In genomic region chr4:168275836-168276235, GRCh38 we compare ENCODE assay signal across 18 cellular contexts. TPM values are rescaled to one million over a fixed set of nuclear protein-coding genes. Genes with fewer than 3 reads are reported as not detected.
A peak's percentile ranks its signal among the peaks of the same experiment; 100 is the strongest.
DNase-seq lines count a peak whose midpoint lies in the region; ATAC-seq, FAIRE-seq and TF ChIP-seq lines count a peak whose summit lies in the region.
"Had no signal": no experiment of that assay in that cellular context is flagged by ENCODE, and none has a peak within 500 bp of the region (broad histone marks: within the 10 kb centered on the region; RNA-seq: fewer than 3 reads in every experiment).

No MANE protein-coding gene starts in this region.

- BruUV-seq in IMR-90 (replicated peaks; lab: Mats Ljungman, UMichigan), result no TSS peak
- BruUV-seq in OCI-LY7 (replicated peaks; lab: Mats Ljungman, UMichigan), result no TSS peak

- no peak overlapping the region for H3K4ac ChIP-seq in IMR-90 (ENCODE audit: low read depth, low read length)

- DNase-seq in A549 (ENCODE audit: low read depth in 1 of 2, low spot score in 1 of 2) (no peak), IMR-90 (no peak), OCI-LY7 (ENCODE audit: low spot score) (no peak), NCI-H2107 treated with DMSO at 0.1 percent for 48 hours (lab: John Stamatoyannopoulos, UW; ENCODE audit: unreplicated experiment) (no peak)
- DNase-seq: 8988T; AML-193; Caco-2; Calu3; CD4-positive, alpha-beta T cell; CD8-positive, alpha-beta T cell; DMS79 treated with DMSO at 0.1 percent for 48 hours; GF-D8 had no signal

- H3K4me3 ChIP-seq in A549 (no peak overlapping the region), IMR-90 (ENCODE audit: insufficient read depth, low read depth, low read length) (no peak overlapping the region), OCI-LY7 (ENCODE audit: low read depth, low read length, poor library complexity, severe bottlenecking) (no peak overlapping the region)
- H3K4me3 ChIP-seq: BLaER1 treated with 17β-estradiol and CSF1 and Interleukin-3, amounts not matched to agents 10 nM and 100 nM had no signal

- no peak overlapping the region for H3K27ac ChIP-seq in A549
- H3K27ac ChIP-seq in IMR-90 (ENCODE audit: insufficient read depth, low read length), result no peak overlapping the region
- H3K27ac ChIP-seq in OCI-LY7 (ENCODE audit: low read depth, low read length, poor library complexity, severe bottlenecking), result no peak overlapping the region
- H3K27ac ChIP-seq: BLaER1 treated with 17β-estradiol and CSF1 and Interleukin-3, amounts not matched to agents 10 nM and 100 nM; C4-2B had no signal

- H3K9me1 ChIP-seq in IMR-90 (ENCODE audit: insufficient read depth, low read length), result no peaks in the 10 kb centered on the region

- H3K9me2 ChIP-seq in OCI-LY7 (ENCODE audit: insufficient read depth, low read length), result no peaks in the 10 kb centered on the region

- no peak overlapping the region for H2BK120ac ChIP-seq in IMR-90 (ENCODE audit: low read depth, low read length)

- POLR2A ChIA-PET in A549 (lab: Yijun Ruan, JAX), result no interaction called here
- POLR2A ChIA-PET in IMR-90 (lab: Charles Lee; ENCODE audit: unreplicated experiment), result no interaction called here
- POLR2A ChIA-PET in OCI-LY7 (lab: Charles Lee), result interaction anchor here (0.8 kb wide), 1 partner anchor 17 kb away, joined by 3 read pairs; no protein-coding TSS in a partner anchor

- H3K79me2 ChIP-seq in OCI-LY7 (ENCODE audit: insufficient read depth, low read depth, low read length), result no peaks in the 10 kb centered on the region

- no peak overlapping the region for H2BK20ac ChIP-seq in IMR-90 (ENCODE audit: low read depth, low read length)

- no peak for FAIRE-seq in A549 (lab: Jason Lieb, UNC)
- FAIRE-seq in islet of Langerhans (lab: Jason Lieb, UNC), result peak; percentile 17
- FAIRE-seq: D721Med, GM12891, GM19239 had no signal

- H3K9ac ChIP-seq in IMR-90 (ENCODE audit: low read depth, low read length), result no peak overlapping the region
- H3K9ac ChIP-seq: BLaER1 treated with 17β-estradiol and CSF1 and Interleukin-3, amounts not matched to agents 10 nM and 100 nM had no signal

- H3K23ac ChIP-seq in IMR-90 (ENCODE audit: low read depth, low read length), result no peak overlapping the region

- TF ChIP-seq CTCF in A549 (IDR thresholded peaks at IDR 0.05) (no peak), IMR-90 (conservative IDR thresholded peaks at IDR 0.05; ENCODE audit: low read depth, low read length) (no peak), OCI-LY7 (conservative IDR thresholded peaks at IDR 0.05; ENCODE audit: low read length) (no peak)

- no peak overlapping the region for H2AK9ac ChIP-seq in IMR-90 (replicated peaks; ENCODE audit: low read depth, low read length, poor library complexity)

- 73% methylated on average over 2 of the region's 2 CpGs for WGBS in A549 (ENCODE audit: missing lambda C conversion rate)
- no CpG with 5 or more reads among the region's 2 CpGs for WGBS in IMR-90 (ENCODE audit: extremely low coverage in 2 of 2, insufficient read length in 1 of 2), 2 experiments

- H4K8ac ChIP-seq in IMR-90 (ENCODE audit: low read depth in 2 of 2, low read length in 2 of 2), result no peak overlapping the region

- H2BK15ac ChIP-seq in IMR-90 (ENCODE audit: low read depth, low read length), result no peak overlapping the region

- H3K56ac ChIP-seq in IMR-90 (ENCODE audit: extremely low read depth, insufficient read depth, low read length), result no peak overlapping the region

- no peak overlapping the region for H3K14ac ChIP-seq in IMR-90 (replicated peaks; ENCODE audit: low read depth, low read length)

- TF ChIP-seq EP300 in A549 (IDR thresholded peaks at IDR 0.05), result no peak

- H3K79me1 ChIP-seq in IMR-90 (ENCODE audit: low read depth in 1 of 2, low read length in 2 of 2), result no peaks in the 10 kb centered on the region

- dilution Hi-C loops in IMR-90 (cut with HindIII; ENCODE audit: low sequenced_read_pairs, unreplicated experiment), result no loop called here

- H3K9me3 ChIP-seq in A549 (no peaks in the 10 kb centered on the region), IMR-90 (ENCODE audit: control insufficient read depth, insufficient read depth, low read length) (no peaks in the 10 kb centered on the region), OCI-LY7 (ENCODE audit: low read length) (no peaks in the 10 kb centered on the region)
- H3K9me3 ChIP-seq: BLaER1 treated with 17β-estradiol and CSF1 and Interleukin-3, amounts not matched to agents 10 nM and 100 nM; Caco-2 had no signal

- no peak overlapping the region for H3K18ac ChIP-seq in IMR-90 (ENCODE audit: low read depth, low read length)

- H4K20me1 ChIP-seq in IMR-90 (ENCODE audit: insufficient read depth, low read length) (no peaks in the 10 kb centered on the region), OCI-LY7 (ENCODE audit: insufficient read depth, low read length) (no peaks in the 10 kb centered on the region)
- H4K20me1 ChIP-seq: BLaER1 treated with 17β-estradiol and CSF1 and Interleukin-3, amounts not matched to agents 10 nM and 100 nM had no signal

- H2AFZ ChIP-seq in IMR-90 (replicated peaks; ENCODE audit: low read length, poor library complexity), result no peak overlapping the region
- H2AFZ ChIP-seq in OCI-LY7 (ENCODE audit: low read length), result no peak overlapping the region

- H3K36me3 ChIP-seq in IMR-90 (ENCODE audit: control insufficient read depth, insufficient read depth, low read length) (no peaks in the 10 kb centered on the region), OCI-LY7 (ENCODE audit: insufficient read depth, low read length) (no peaks in the 10 kb centered on the region)

- no peak overlapping the region for H2BK5ac ChIP-seq in IMR-90 (ENCODE audit: low read depth, low read length, poor library complexity, severe bottlenecking)

- H3K4me1 ChIP-seq in A549 (no peaks in the 10 kb centered on the region), IMR-90 (ENCODE audit: control insufficient read depth, insufficient read depth, low read length) (no peaks in the 10 kb centered on the region), OCI-LY7 (ENCODE audit: insufficient read depth, low read length, poor library complexity, severe bottlenecking) (no peaks in the 10 kb centered on the region)
- H3K4me1 ChIP-seq: Caco-2 had no signal

- H4K5ac ChIP-seq in IMR-90 (ENCODE audit: low read depth, low read length), result no peak overlapping the region

- in situ Hi-C loops in IMR-90 (cut with MboI; ENCODE audit: low sequenced_read_pairs), result no loop called here

- H3K27me3 ChIP-seq in IMR-90 (ENCODE audit: control insufficient read depth, insufficient read depth, low read length), result no peaks in the 10 kb centered on the region
- H3K27me3 ChIP-seq: BLaER1 treated with 17β-estradiol and CSF1 and Interleukin-3, amounts not matched to agents 10 nM and 100 nM had no signal

- H3K4me2 ChIP-seq in A549, result no peak overlapping the region
- no peak overlapping the region for H3K4me2 ChIP-seq in IMR-90 (ENCODE audit: low read depth, low read length)
- H3K4me2 ChIP-seq in OCI-LY7 (ENCODE audit: low read length), result no peak overlapping the region
- H3K4me2 ChIP-seq: BLaER1 treated with 17β-estradiol and CSF1 and Interleukin-3, amounts not matched to agents 10 nM and 100 nM had no signal

- intact Hi-C loops in IMR-90 (cut with micrococcal nuclease) (no loop called here), OCI-LY7 (cut with micrococcal nuclease; ENCODE audit: unreplicated experiment) (no loop called here)

- no peak overlapping the region for H4K91ac ChIP-seq in IMR-90 (ENCODE audit: insufficient read depth, low read depth, low read length)

- TF ChIP-seq POLR2A in A549 (IDR thresholded peaks at IDR 0.05; ENCODE audit: low read length) (no peak), IMR-90 (IDR thresholded peaks at IDR 0.05; ENCODE audit: low read depth, low read length) (no peak)

- CTCF ChIA-PET in A549 (lab: Yijun Ruan, JAX) (no interaction called here), IMR-90 (lab: Yijun Ruan, JAX) (interaction anchor here (0.6 kb wide), 1 partner anchor 275 kb away, joined by 5 read pairs; no protein-coding TSS in a partner anchor), OCI-LY7 (lab: Charles Lee; ENCODE audit: unreplicated experiment) (no interaction called here)

- ATAC-seq in A549 (no peak), IMR-90 (ENCODE audit: low read depth) (no peak)
- ATAC-seq: CD8-positive, alpha-beta T cell had no signal

- no peak overlapping the region for H2AK5ac ChIP-seq in IMR-90 (ENCODE audit: low read depth, low read length)

- TF ChIP-seq RAD21 in A549 (conservative IDR thresholded peaks at IDR 0.05 in 1 of 2, IDR thresholded peaks at IDR 0.05 in 1 of 2) (no peak), IMR-90 (IDR thresholded peaks at IDR 0.05; ENCODE audit: low read length) (no peak)

TF ChIP-seq in A549, 52 proteins besides CTCF, POLR2A, EP300 and RAD21:
- TF ChIP-seq FOSL2 (IDR thresholded peaks at IDR 0.05) (no peak), FOSL2 (CRISPR knock-in tag; IDR thresholded peaks at IDR 0.05) (no peak), MAFK (IDR thresholded peaks at IDR 0.05; ENCODE audit: partially characterized antibody) (peak; percentile 66)

TF ChIP-seq in IMR-90, 13 proteins besides CTCF, POLR2A, EP300 and RAD21:
- TF ChIP-seq MAFK (IDR thresholded peaks at IDR 0.05; ENCODE audit: low read depth, low read length) (peak; percentile 54), USF2 (IDR thresholded peaks at IDR 0.05; ENCODE audit: low read depth, low read length) (no peak)
TF ChIP-seq in IMR-90: peak in this region for 1.

RNA-seq across cellular contexts. Expression of gene DDX60, which starts 42.7 kb away (rescaled TPM):
- polyA plus RNA-seq in A549 (2011; rRNA removed) (4.4 and 5.0 TPM in 2 replicates), A549 (2017; fragmentation: RNase III; extraction: RNeasy Plus Mini Kit Qiagen cat#74134 plus additional on column Dnase treatment) (1.3 to 1.9 TPM (median 1.6 TPM) in 3 replicates), IMR-90 (2012; rRNA removed) (2.1 and 3.1 TPM in 2 replicates)
- 0.51 and 0.77 TPM in 2 replicates for polyA plus RNA-seq in A549 (2012; cell fraction: cytosol; rRNA removed)
- 1.0 and 1.8 TPM in 2 replicates for polyA plus RNA-seq in A549 (2012; cell fraction: nucleus; rRNA removed)
- 2.1 and 2.2 TPM in 2 replicates for polyA minus RNA-seq in A549 (2011; rRNA and poly(A)+ RNA removed)
- total RNA-seq in IMR-90 (2012; rRNA removed) (6.6 and 11.4 TPM in 2 replicates), OCI-LY7 (2022) (not detected in 2 replicates)
- 0.22 and 0.24 TPM in 2 replicates for polyA plus RNA-seq in IMR-90 (2012; cell fraction: cytosol; rRNA removed)
- 0.28 and 3.3 TPM in 2 replicates for polyA plus RNA-seq in IMR-90 (2012; cell fraction: nucleus; rRNA removed; ENCODE audit: low replicate concordance)
- not detected in 2 replicates for total RNA-seq in OCI-LY7 (2014; rRNA removed; shearing (Covaris generic))
